Comparison of ENCODE assay signal across 8 cellular contexts in genomic region chr15:25174149-25174548, GRCh38.
DNase-seq lines count a peak whose midpoint lies in the region; ATAC-seq and TF ChIP-seq lines count a peak whose summit lies in the region.
"Not testable (repeated sequence)": the region's sequence is repeated elsewhere in the genome, so short reads cannot be mapped to it uniquely, and the experiment has no call there.

No MANE protein-coding gene starts in this region.

- not testable (repeated sequence) for H3K4me1 Mint-ChIP-seq in activated CD4-positive, alpha-beta T cell treated with anti-CD3 and anti-CD28 coated beads, Interleukin-2, amount 10 ng/mL, durations not matched to agents 24 days and 14 days; endothelial cell (ENCODE audit: unreplicated experiment)

- not testable (repeated sequence) for H3K4me3 Mint-ChIP-seq in activated CD4-positive, alpha-beta T cell treated with anti-CD3 and anti-CD28 coated beads, Interleukin-2, amount 10 ng/mL, durations not matched to agents 24 days and 14 days
- H3K4me3 Mint-ChIP-seq in endothelial cell (ENCODE audit: unreplicated experiment), result peak overlapping the region; percentile 70

- H2BK5ac ChIP-seq in mesendoderm (ENCODE audit: low read length), result not testable (repeated sequence)

- ATAC-seq in DND-41 (ENCODE audit: insufficient read depth, low read depth), result not testable (repeated sequence)

- CTCF ChIA-PET in OCI-LY7 (lab: Charles Lee; ENCODE audit: unreplicated experiment), result not testable (repeated sequence)

- not testable (repeated sequence) for H3K27me3 ChIP-seq in DND-41 (ENCODE audit: insufficient read depth, low read length, poor library complexity); mesendoderm (ENCODE audit: insufficient read depth, low read length, poor library complexity); testis

- H3K4me2 ChIP-seq in DND-41 (ENCODE audit: insufficient read depth, low read length); OCI-LY7 (ENCODE audit: low read length); mesendoderm (ENCODE audit: low read length): not testable (repeated sequence)

- H3K27ac Mint-ChIP-seq in activated CD4-positive, alpha-beta T cell treated with anti-CD3 and anti-CD28 coated beads, Interleukin-2, amount 10 ng/mL, durations not matched to agents 24 days and 14 days, result not testable (repeated sequence)
- peak overlapping the region; percentile 19 for H3K27ac Mint-ChIP-seq in endothelial cell (ENCODE audit: unreplicated experiment)

- not testable (repeated sequence) for BruUV-seq in OCI-LY7 (replicated peaks; lab: Mats Ljungman, UMichigan)

- not testable (repeated sequence) for H3K18ac ChIP-seq in mesendoderm (ENCODE audit: low read length)

- H3K27ac ChIP-seq in DND-41 (ENCODE audit: low read length); OCI-LY7 (ENCODE audit: low read depth, low read length, poor library complexity, severe bottlenecking); mesendoderm (ENCODE audit: low read depth, low read length); testis: not testable (repeated sequence)

- H3K9ac ChIP-seq in DND-41 (ENCODE audit: low read depth, low read length); mesendoderm (ENCODE audit: low read length): not testable (repeated sequence)

- H4K8ac ChIP-seq in mesendoderm (ENCODE audit: low read depth, low read length), result not testable (repeated sequence)

- H3K9me3 Mint-ChIP-seq in activated CD4-positive, alpha-beta T cell treated with anti-CD3 and anti-CD28 coated beads, Interleukin-2, amount 10 ng/mL, durations not matched to agents 24 days and 14 days, result not testable (repeated sequence)
- H3K9me3 Mint-ChIP-seq in endothelial cell (ENCODE audit: unreplicated experiment), result peaks cover 24% of the 10 kb centered on the region

- WGBS in mesendoderm (ENCODE audit: extremely low coverage, insufficient coverage, low lambda C conversion rate), result no CpG with 5 or more reads among the region's 10 CpGs
- 78 to 82% methylated on average over 10 of the region's 10 CpGs for WGBS in testis, 2 donors

- not testable (repeated sequence) for H3K79me1 ChIP-seq in mesendoderm (ENCODE audit: low read length)

- H2AK5ac ChIP-seq in mesendoderm (ENCODE audit: low read length), result not testable (repeated sequence)

- not testable (repeated sequence) for TF ChIP-seq POLR2A in testis (IDR thresholded peaks at IDR 0.05)

- not testable (repeated sequence) for H2BK15ac ChIP-seq in mesendoderm (replicated peaks; ENCODE audit: low read depth)

- H4K5ac ChIP-seq in mesendoderm (ENCODE audit: low read length), result not testable (repeated sequence)

- H3K36me3 ChIP-seq in DND-41 (ENCODE audit: insufficient read depth, low read length); OCI-LY7 (ENCODE audit: insufficient read depth, low read length); mesendoderm (ENCODE audit: control insufficient read depth, insufficient read depth, low read length); testis (ENCODE audit: low read depth, missing control alignments): not testable (repeated sequence)

- H3K23ac ChIP-seq in mesendoderm (ENCODE audit: low read length), result not testable (repeated sequence)

- not testable (repeated sequence) for H3K56ac ChIP-seq in mesendoderm (ENCODE audit: low read length)

- POLR2A ChIA-PET in OCI-LY7 (lab: Charles Lee), result not testable (repeated sequence)

- DNase-seq in DND-41, result peak; percentile 27
- DNase-seq in OCI-LY7 (ENCODE audit: low spot score), result peak; percentile 11
- DNase-seq in activated CD4-positive, alpha-beta T cell treated with anti-CD3 and anti-CD28 coated beads, Interleukin-2, amount 10 ng/mL, durations not matched to agents 24 days and 14 days, result peak; percentile 52
- peak; percentile 8 for DNase-seq in activated CD8-positive, alpha-beta memory T cell treated with anti-CD3 and anti-CD28 coated beads, Interleukin-2, amount 50 U/mL, for 4 hours
- DNase-seq in activated gamma-delta T cell treated with Interleukin-2 at 50 U/mL for 16 hours, result peak; percentile 1
- peak; percentile 6 for DNase-seq in endothelial cell (ENCODE audit: low spot score)
- peak; percentile 8 for DNase-seq in mesendoderm
- DNase-seq in testis, result peak; percentile 14

- intact Hi-C loops in OCI-LY7 (cut with micrococcal nuclease; ENCODE audit: unreplicated experiment); activated CD4-positive, alpha-beta T cell treated with anti-CD3 and anti-CD28 coated beads, Interleukin-2, amount 10 ng/mL, durations not matched to agents 24 days and 14 days (cut with micrococcal nuclease); testis (cut with DNase I; ENCODE audit: low total_unique reads): not testable (repeated sequence)

- not testable (repeated sequence) for H3K36me3 Mint-ChIP-seq in activated CD4-positive, alpha-beta T cell treated with anti-CD3 and anti-CD28 coated beads, Interleukin-2, amount 10 ng/mL, durations not matched to agents 24 days and 14 days (ENCODE audit: low read depth)
- H3K36me3 Mint-ChIP-seq in endothelial cell (ENCODE audit: low read depth, unreplicated experiment), result peaks cover 19% of the 10 kb centered on the region

- H3K4ac ChIP-seq in mesendoderm (ENCODE audit: low read depth, low read length), result not testable (repeated sequence)

- not testable (repeated sequence) for H3K79me2 ChIP-seq in DND-41 (ENCODE audit: insufficient read depth, low read length); OCI-LY7 (ENCODE audit: insufficient read depth, low read depth, low read length); mesendoderm (ENCODE audit: control insufficient read depth, insufficient read depth, low read length)

- not testable (repeated sequence) for H2AFZ ChIP-seq in DND-41 (ENCODE audit: low read depth, low read length); OCI-LY7 (ENCODE audit: low read length)

- not testable (repeated sequence) for H3K27me3 Mint-ChIP-seq in activated CD4-positive, alpha-beta T cell treated with anti-CD3 and anti-CD28 coated beads, Interleukin-2, amount 10 ng/mL, durations not matched to agents 24 days and 14 days
- H3K27me3 Mint-ChIP-seq in endothelial cell (ENCODE audit: unreplicated experiment), result peaks cover 25% of the 10 kb centered on the region

- TF ChIP-seq CTCF in DND-41 (IDR thresholded peaks at IDR 0.05; ENCODE audit: borderline replicate concordance, extremely low read depth, low read length, poor library complexity, severe bottlenecking); OCI-LY7 (conservative IDR thresholded peaks at IDR 0.05; ENCODE audit: low read length); endothelial cell (IDR thresholded peaks at IDR 0.05; ENCODE audit: unreplicated experiment); testis (IDR thresholded peaks at IDR 0.05): not testable (repeated sequence)

- not testable (repeated sequence) for H3K9me2 ChIP-seq in OCI-LY7 (ENCODE audit: insufficient read depth, low read length)

- not testable (repeated sequence) for H3K4me1 ChIP-seq in DND-41 (ENCODE audit: insufficient read depth, low read length); OCI-LY7 (ENCODE audit: insufficient read depth, low read length, poor library complexity, severe bottlenecking); mesendoderm (ENCODE audit: control insufficient read depth, low read depth, low read length); testis

- not testable (repeated sequence) for H2BK120ac ChIP-seq in mesendoderm (ENCODE audit: low read depth, low read length)

- not testable (repeated sequence) for H4K20me1 ChIP-seq in DND-41 (ENCODE audit: insufficient read depth, low read length); OCI-LY7 (ENCODE audit: insufficient read depth, low read length)

- peaks cover 61% of the 10 kb centered on the region for H3K9me3 ChIP-seq in DND-41 (ENCODE audit: insufficient read depth, low read length, severe bottlenecking)
- H3K9me3 ChIP-seq in OCI-LY7 (ENCODE audit: low read length); testis: not testable (repeated sequence)

- not testable (repeated sequence) for H3K4me3 ChIP-seq in DND-41 (ENCODE audit: low read depth in 1 of 2, low read length in 2 of 2); OCI-LY7 (ENCODE audit: low read depth, low read length, poor library complexity, severe bottlenecking); mesendoderm (ENCODE audit: low read length); testis

Comparison
In these comparisons a context has a peak if more than half of its experiments do, and no peak if none do; other contexts are left out.
1. DNase-seq: peak in every context shown above with its lines; median percentile 52 in activated CD4-positive, alpha-beta T cell treated with anti-CD3 and anti-CD28 coated beads, Interleukin-2, amount 10 ng/mL, durations not matched to agents 24 days and 14 days; 27 in DND-41; 14 in testis; 11 in OCI-LY7; 8 in activated CD8-positive, alpha-beta memory T cell treated with anti-CD3 and anti-CD28 coated beads, Interleukin-2, amount 50 U/mL, for 4 hours; 8 in mesendoderm; 6 in endothelial cell; 1 in activated gamma-delta T cell treated with Interleukin-2 at 50 U/mL for 16 hours.